ENCODE assay signal across 12 cellular contexts in genomic region chr13:98504029-98504351, GRCh38.
DNase-seq lines count a peak whose midpoint lies in the region; ATAC-seq, FAIRE-seq and TF ChIP-seq lines count a peak whose summit lies in the region.
"Had no signal": no experiment of that assay in that cellular context is flagged by ENCODE, and none has a peak within 500 bp of the region (broad histone marks: within the 10 kb centered on the region; RNA-seq: fewer than 3 reads in every experiment).

No MANE protein-coding gene starts in this region.

- H3K4me1 ChIP-seq in A549 (peaks cover 34% of the 10 kb centered on the region), neuronal stem cell (ENCODE audit: control insufficient read depth in 2 of 2, insufficient read depth in 1 of 2, low read depth in 1 of 2, low read length in 2 of 2) (peaks cover 11 to 25% of the 10 kb centered on the region in 2 donors), mucosa of descending colon (ENCODE audit: low read depth) (peaks cover 54% of the 10 kb centered on the region)

- H2BK5ac ChIP-seq in neuronal stem cell (ENCODE audit: low read length) = no peak overlapping the region

- no peak overlapping the region for H2BK12ac ChIP-seq in neuronal stem cell (ENCODE audit: low read length)

- 50% methylated on average over 1 of the region's 1 CpG for WGBS in A549 (ENCODE audit: missing lambda C conversion rate)
- WGBS in neuronal stem cell (ENCODE audit: extremely low coverage in 2 of 2, insufficient read length in 2 of 2, insufficient replicate concordance in 1 of 2), 2 donors = no CpG with 5 or more reads among the region's 1 CpG

- intact Hi-C loops in mucosa of descending colon (cut with DNase I, micrococcal nuclease) = no loop called here

- H4K8ac ChIP-seq in neuronal stem cell (ENCODE audit: low read depth, low read length) = no peak overlapping the region

- H3K27me3 ChIP-seq in brain microvascular endothelial cell (replicated peaks) (no peaks in the 10 kb centered on the region), neuronal stem cell (ENCODE audit: control insufficient read depth in 3 of 3, insufficient read depth in 3 of 3, low read depth in 1 of 3, low read length in 3 of 3) (no peaks in the 10 kb centered on the region)

- no peak overlapping the region for H3K9ac ChIP-seq in neuronal stem cell (ENCODE audit: low read depth, low read length, poor library complexity)

- peaks cover 0 to 44% (median 5%) of the 10 kb centered on the region in 3 donors for H3K36me3 Mint-ChIP-seq in naive thymus-derived CD8-positive, alpha-beta T cell

- H3K4me1 Mint-ChIP-seq in naive thymus-derived CD8-positive, alpha-beta T cell = peaks cover 39 to 88% (median 83%) of the 10 kb centered on the region in 4 donors

- H3K4me2 ChIP-seq in A549 = peak overlapping the region; percentile 23; the same call in 1 of the 3 replicates
- H3K4me2 ChIP-seq in neuronal stem cell (ENCODE audit: insufficient read depth, low read length, poor library complexity, severe bottlenecking) = no peak overlapping the region

- H2AK5ac ChIP-seq in neuronal stem cell (ENCODE audit: low read depth, low read length) = no peak overlapping the region

- peak overlapping the region in 4 of 10 donors; percentile 25 to 61 (median 48) for H3K4me3 Mint-ChIP-seq in naive thymus-derived CD8-positive, alpha-beta T cell

- H3K18ac ChIP-seq in neuronal stem cell (ENCODE audit: low read length) = no peak overlapping the region

- DNase-seq in A549 (ENCODE audit: low read depth in 1 of 2, low spot score in 1 of 2) (no peak), brain microvascular endothelial cell (no peak), neuronal stem cell (ENCODE audit: low spot score) (no peak), mucosa of descending colon (no peak), RCC 7860 (ENCODE audit: low spot score) (no peak)
- DNase-seq in naive thymus-derived CD8-positive, alpha-beta T cell = no peak
- DNase-seq: COR-L47, left cardiac atrium, NCI-H1694 had no signal

- no peak overlapping the region for H2BK120ac ChIP-seq in neuronal stem cell (ENCODE audit: low read depth, low read length)

- H3K9me3 ChIP-seq in A549 (no peaks in the 10 kb centered on the region), neuronal stem cell (replicated peaks in 1 of 2; ENCODE audit: control insufficient read depth in 2 of 2, insufficient read depth in 1 of 2, low read depth in 1 of 2, low read length in 2 of 2) (peaks cover 2 to 6% of the 10 kb centered on the region in 2 donors), mucosa of descending colon (no peaks in the 10 kb centered on the region)

- in situ Hi-C loops in brain microvascular endothelial cell (cut with HindIII; ENCODE audit: low pct_ligation_motif_present, low sequenced_read_pairs) = no loop called here

- no peak for TF ChIP-seq CTCF in A549 (IDR thresholded peaks at IDR 0.05)
- TF ChIP-seq CTCF in brain microvascular endothelial cell (IDR thresholded peaks at IDR 0.05; ENCODE audit: low read depth, low read length, missing control alignments) = no peak
- no peak for TF ChIP-seq CTCF in mucosa of descending colon (IDR thresholded peaks at IDR 0.05)

- H3K79me1 ChIP-seq in neuronal stem cell (ENCODE audit: low read depth, low read length) = peaks cover 9% of the 10 kb centered on the region

- H3K36me3 ChIP-seq in brain microvascular endothelial cell (replicated peaks) (no peaks in the 10 kb centered on the region), neuronal stem cell (replicated peaks in 1 of 2; ENCODE audit: control insufficient read depth in 2 of 2, insufficient read depth in 2 of 2, low read length in 2 of 2) (peaks cover 11 to 28% of the 10 kb centered on the region in 2 donors), mucosa of descending colon (ENCODE audit: low read depth) (no peaks in the 10 kb centered on the region)

- POLR2A ChIA-PET in A549 (lab: Yijun Ruan, JAX) = no interaction called here
- POLR2A ChIA-PET in naive thymus-derived CD8-positive, alpha-beta T cell (lab: Charles Lee) = no interaction called here

- no peak overlapping the region for H3K14ac ChIP-seq in neuronal stem cell (ENCODE audit: low read length)

- H4K91ac ChIP-seq in neuronal stem cell (ENCODE audit: low read depth, low read length, poor library complexity) = no peak overlapping the region

- H3K23ac ChIP-seq in neuronal stem cell (ENCODE audit: low read depth, low read length, poor library complexity) = no peak overlapping the region

- H3K27ac ChIP-seq in A549 (0 out of 6 replicates have a peak overlapping the region, but pooled peaks of 1 of the 2 experiments have one; percentile 26), brain microvascular endothelial cell (peak overlapping the region; percentile 39), neuronal stem cell (replicated peaks; ENCODE audit: low read length) (no peak overlapping the region)

- H3K27ac Mint-ChIP-seq in naive thymus-derived CD8-positive, alpha-beta T cell = peak overlapping the region in 8 of 10 donors; percentile 14 to 85 (median 66)
- H3K27ac Mint-ChIP-seq: activated naive CD8-positive, alpha-beta T cell treated with anti-CD3 and anti-CD28 coated beads, Interleukin-2, amount 10 ng/mL, durations not matched to agents 7 days and 5 days had no signal

- TF ChIP-seq EP300 in A549 (IDR thresholded peaks at IDR 0.05) = no peak

- no peaks in the 10 kb centered on the region for H3K9me3 Mint-ChIP-seq in naive thymus-derived CD8-positive, alpha-beta T cell
- H3K9me3 Mint-ChIP-seq: activated naive CD8-positive, alpha-beta T cell treated with anti-CD3 and anti-CD28 coated beads, Interleukin-2, amount 10 ng/mL, durations not matched to agents 7 days and 5 days had no signal

- H3K4me3 ChIP-seq in A549 (no peak overlapping the region), brain microvascular endothelial cell (ENCODE audit: low read depth, low read length) (no peak overlapping the region), neuronal stem cell (ENCODE audit: low read length in 2 of 2) (no peak overlapping the region), mucosa of descending colon (no peak overlapping the region)

- CTCF ChIA-PET in A549 (lab: Yijun Ruan, JAX) = interaction anchor here (0.5 to 2.1 kb wide), 6 partner anchors 19 to 331 kb away, joined by 3 to 7 read pairs (median 3); no protein-coding TSS in a partner anchor

- H2AFZ ChIP-seq in neuronal stem cell (ENCODE audit: low read length) = no peak overlapping the region

- no peak for TF ChIP-seq RAD21 in A549 (conservative IDR thresholded peaks at IDR 0.05 in 1 of 2, IDR thresholded peaks at IDR 0.05 in 1 of 2)

- no peak overlapping the region for H2BK15ac ChIP-seq in neuronal stem cell (ENCODE audit: low read length)

- no peak overlapping the region for H3K4ac ChIP-seq in neuronal stem cell (ENCODE audit: low read length)

- no peak for TF ChIP-seq POLR2A in A549 (IDR thresholded peaks at IDR 0.05; ENCODE audit: low read length)

- no peaks in the 10 kb centered on the region for H3K27me3 Mint-ChIP-seq in naive thymus-derived CD8-positive, alpha-beta T cell
- H3K27me3 Mint-ChIP-seq: activated naive CD8-positive, alpha-beta T cell treated with anti-CD3 and anti-CD28 coated beads, Interleukin-2, amount 10 ng/mL, durations not matched to agents 7 days and 5 days had no signal

- no peak for ATAC-seq in A549
- ATAC-seq in GM19023 (IDR thresholded peaks at IDR 0.05; ENCODE audit: unreplicated experiment) = peak; percentile 4
- no peak for ATAC-seq in naive thymus-derived CD8-positive, alpha-beta T cell
- no peak for ATAC-seq in mucosa of descending colon
- ATAC-seq in HG03469 (IDR thresholded peaks at IDR 0.05; ENCODE audit: unreplicated experiment) = no peak

- FAIRE-seq in A549 (lab: Jason Lieb, UNC) (no peak), RCC 7860 (lab: Jason Lieb, UNC) (no peak)

TF ChIP-seq in A549, 52 proteins besides CTCF, POLR2A, EP300 and RAD21 (continues in another document):
- no peak for TF ChIP-seq BCL3 (IDR thresholded peaks at IDR 0.05)
- TF ChIP-seq JUNB (IDR thresholded peaks at IDR 0.05) = no peak
- TF ChIP-seq MYC (IDR thresholded peaks at IDR 0.05; ENCODE audit: borderline replicate concordance, low read length) = no peak
- no peak for TF ChIP-seq PBX3 (IDR thresholded peaks at IDR 0.05)
- no peak for TF ChIP-seq POLR2AphosphoS2 (conservative IDR thresholded peaks at IDR 0.05; ENCODE audit: low read length)
- TF ChIP-seq NFE2L2 (conservative IDR thresholded peaks at IDR 0.05; ENCODE audit: low read length) = no peak
- TF ChIP-seq HEYL (CRISPR knock-in tag; IDR thresholded peaks at IDR 0.05) = no peak
- TF ChIP-seq ZFP36 (IDR thresholded peaks at IDR 0.05; ENCODE audit: borderline replicate concordance, partially characterized antibody) = no peak
- TF ChIP-seq CEBPB (IDR thresholded peaks at IDR 0.05) = no peak
- no peak for TF ChIP-seq MAX (IDR thresholded peaks at IDR 0.05)
- no peak for TF ChIP-seq HDAC2 (IDR thresholded peaks at IDR 0.05)
- TF ChIP-seq CBX8 (IDR thresholded peaks at IDR 0.05) = no peak
- TF ChIP-seq HOXA7 (CRISPR knock-in tag; IDR thresholded peaks at IDR 0.05) = no peak
- no peak for TF ChIP-seq HOXB13 (CRISPR knock-in tag; IDR thresholded peaks at IDR 0.05; ENCODE audit: low read depth)
- no peak for TF ChIP-seq CBX2 (IDR thresholded peaks at IDR 0.05; ENCODE audit: borderline replicate concordance, low read depth)
- TF ChIP-seq RFX5 (IDR thresholded peaks at IDR 0.05) = no peak
